Comparison of ENCODE assay signal across 13 cellular contexts in the genomic region with DNA sequence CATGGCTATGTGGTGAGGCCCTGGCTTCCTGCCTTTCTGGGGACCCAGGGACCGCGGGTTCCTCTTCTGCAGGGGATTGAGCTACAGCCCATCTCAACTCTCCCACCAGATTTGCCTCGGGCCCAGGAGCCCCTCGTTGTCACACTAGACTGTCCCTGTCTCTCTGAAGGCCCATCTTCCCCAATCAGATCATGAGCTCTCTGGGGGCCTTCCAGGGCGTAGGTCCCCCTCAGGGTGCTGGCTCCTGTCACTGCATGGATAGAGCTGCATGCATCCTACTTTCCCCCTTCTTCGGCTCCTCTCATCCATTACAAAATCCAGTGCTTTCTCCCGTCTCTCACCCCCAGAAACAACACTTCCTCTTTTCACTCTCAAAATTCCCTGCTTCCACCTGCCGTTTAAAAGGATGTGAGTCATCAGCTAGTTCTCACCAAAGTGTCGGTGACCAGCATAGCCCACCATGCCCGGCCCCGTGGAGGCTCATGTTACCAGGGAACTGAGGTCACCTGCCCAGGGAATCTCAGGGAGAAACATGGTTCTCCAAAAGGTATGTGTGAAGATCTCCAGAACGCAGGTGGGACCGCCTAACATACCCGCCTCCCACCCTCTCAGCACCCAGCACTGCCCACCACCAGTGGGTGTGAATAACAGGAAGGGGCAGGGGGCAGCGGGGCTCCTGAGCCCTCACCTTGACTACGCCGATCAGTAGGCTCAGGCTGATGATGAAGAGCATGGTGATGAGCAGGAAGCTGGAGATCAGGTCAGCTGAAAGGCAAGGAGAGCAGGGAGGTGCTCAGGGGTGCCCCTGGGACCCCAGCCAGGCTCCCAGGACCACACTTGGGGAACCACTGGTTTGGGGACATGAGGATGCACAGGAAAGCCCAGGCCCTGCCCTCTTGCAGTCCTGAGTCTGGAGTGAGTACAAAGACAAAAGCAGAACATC. TPM values are rescaled to one million over a fixed set of nuclear protein-coding genes. Genes with fewer than 3 reads are reported as not detected.
DNase-seq lines count a peak whose midpoint lies in the region; ATAC-seq, FAIRE-seq and TF ChIP-seq lines count a peak whose summit lies in the region.
"Had no signal": no experiment of that assay in that cellular context is flagged by ENCODE, and none has a peak within 500 bp of the region (broad histone marks: within the 10 kb centered on the region; RNA-seq: fewer than 3 reads in every experiment).

No MANE protein-coding gene starts in this region.

- intact Hi-C loops in activated CD8-positive, alpha-beta T cell treated with anti-CD3 and anti-CD28 coated beads for 36 hours (cut with micrococcal nuclease) = loop anchor here (5.0 kb wide), 1 partner anchor 36 kb away; no protein-coding TSS in a partner anchor
- intact Hi-C loops in ovary (cut with DNase I) = no loop called here

- no peaks in the 10 kb centered on the region for H3K9me3 ChIP-seq in ovary

- TF ChIP-seq EP300 in ovary (IDR thresholded peaks at IDR 0.05) = no peak

- TF ChIP-seq CTCF in activated CD8-positive, alpha-beta T cell treated with anti-CD3 and anti-CD28 coated beads for 36 hours (IDR thresholded peaks at IDR 0.05) = no peak
- no peak for TF ChIP-seq CTCF in ovary (IDR thresholded peaks at IDR 0.05)

- DNase-seq in DMS153 (lab: John Stamatoyannopoulos, UW) (peak; percentile 37), DMS153 treated with DMSO at 0.1 percent for 48 hours (lab: John Stamatoyannopoulos, UW; ENCODE audit: unreplicated experiment) (no peak), HTR-8/SVneo (ENCODE audit: insufficient read length, low spot score) (peak; percentile 40), lung microvascular endothelial cell (ENCODE audit: low read depth in 2 of 2) (peak; percentile 33 to 67), NCI-H1417 (lab: John Stamatoyannopoulos, UW) (no peak), ovary (no peak)
- DNase-seq in activated CD8-positive, alpha-beta T cell treated with anti-CD3 and anti-CD28 coated beads for 36 hours = no peak
- DNase-seq: GOT3, NCI-H774 had no signal

- no peaks in the 10 kb centered on the region for H3K36me3 ChIP-seq in ovary

- WGBS in ovary, 3 donors = 75 to 79% (median 79%) methylated on average over 17 of the region's 17 CpGs

- H3K27ac ChIP-seq in ovary = no peak overlapping the region
- H3K27ac ChIP-seq: 22Rv1, hepatocyte had no signal

- H3K36me3 Mint-ChIP-seq in activated CD8-positive, alpha-beta T cell treated with anti-CD3 and anti-CD28 coated beads for 36 hours (ENCODE audit: low read depth) = peaks cover 73% of the 10 kb centered on the region

- H3K4me3 ChIP-seq in ovary = no peak overlapping the region
- H3K4me3 ChIP-seq: hepatocyte had no signal

- TF ChIP-seq POLR2A in ovary (IDR thresholded peaks at IDR 0.05) = no peak

- no peaks in the 10 kb centered on the region for H3K9me3 Mint-ChIP-seq in activated CD8-positive, alpha-beta T cell treated with anti-CD3 and anti-CD28 coated beads for 36 hours

- H3K27me3 ChIP-seq in ovary = no peaks in the 10 kb centered on the region
- H3K27me3 ChIP-seq: hepatocyte had no signal

- no peak for ATAC-seq in activated CD8-positive, alpha-beta T cell treated with anti-CD3 and anti-CD28 coated beads for 36 hours
- ATAC-seq in HG03097 (IDR thresholded peaks at IDR 0.05; ENCODE audit: low FRiP score, unreplicated experiment) = no peak

- FAIRE-seq in HTR-8/SVneo (lab: Jason Lieb, UNC) = no peak

- H3K4me1 Mint-ChIP-seq in activated CD8-positive, alpha-beta T cell treated with anti-CD3 and anti-CD28 coated beads for 36 hours (ENCODE audit: low read depth) = peaks cover 90% of the 10 kb centered on the region

- CTCF ChIA-PET in activated CD8-positive, alpha-beta T cell treated with anti-CD3 and anti-CD28 coated beads for 36 hours (lab: Charles Lee) = interaction anchor here (1.0 to 9.2 kb wide), 6 partner anchors 15 to 170 kb away, joined by 3 to 80 read pairs (median 6); no protein-coding TSS in a partner anchor

- no peaks in the 10 kb centered on the region for H3K27me3 Mint-ChIP-seq in activated CD8-positive, alpha-beta T cell treated with anti-CD3 and anti-CD28 coated beads for 36 hours

- no peaks in the 10 kb centered on the region for H3K4me1 ChIP-seq in ovary (ENCODE audit: insufficient read depth)

- peak overlapping the region; percentile 57 for H3K27ac Mint-ChIP-seq in activated CD8-positive, alpha-beta T cell treated with anti-CD3 and anti-CD28 coated beads for 36 hours

- POLR2A ChIA-PET in activated CD8-positive, alpha-beta T cell treated with anti-CD3 and anti-CD28 coated beads for 36 hours (lab: Charles Lee) = interaction anchor here (1.0 to 36.3 kb wide), 3 partner anchors 9 to 37 kb away, joined by 3 to 671 read pairs (median 44); partner anchors contain the start of gene LAPTM5

- H3K4me3 Mint-ChIP-seq in activated CD8-positive, alpha-beta T cell treated with anti-CD3 and anti-CD28 coated beads for 36 hours = peak overlapping the region; percentile 2

RNA-seq across cellular contexts. Expression of gene LAPTM5, which starts 16.4 kb away (rescaled TPM):
- 100 to 1,000 TPM; 229 to 237 TPM for total RNA-seq in activated CD8-positive, alpha-beta T cell treated with anti-CD3 and anti-CD28 coated beads for 36 hours
- total RNA-seq in lung microvascular endothelial cell (33.8 and 66.7 TPM in 2 replicates), ovary (10 to 100 TPM; 15.3 to 57.3 (median 20.3) TPM)
- polyA plus RNA-seq in ovary = 100 to 1,000 TPM in 1 of 2 donors, 10 to 100 TPM in 1; 20.2 to 103 TPM

RNA-seq across cellular contexts. Expression of gene MATN1, which starts 17.8 kb away (rescaled TPM):
- total RNA-seq in activated CD8-positive, alpha-beta T cell treated with anti-CD3 and anti-CD28 coated beads for 36 hours = 1 to 10 TPM in 1 of 2 experiments, under 1 TPM in 1; 0.45 to 1.4 TPM
- under 0.01 TPM in 2 replicates for total RNA-seq in lung microvascular endothelial cell
- under 1 TPM; 0.20 to 0.95 (median 0.51) TPM for total RNA-seq in ovary
- polyA plus RNA-seq in ovary = under 1 TPM; 0.10 to 0.52 TPM
- total RNA-seq: pulmonary artery endothelial cell had no signal

Comparison
In these comparisons a context has a peak if more than half of its experiments do, and no peak if none do; other contexts are left out.
1. DNase-seq: peak in DMS153 (single experiment), HTR-8/SVneo (single experiment) and lung microvascular endothelial cell (2 of 2); none in DMS153 treated with DMSO at 0.1 percent for 48 hours (single experiment), activated CD8-positive, alpha-beta T cell treated with anti-CD3 and anti-CD28 coated beads for 36 hours (single experiment), NCI-H1417 (0 of 3) and ovary (0 of 5).